8 cellular contexts compared by ENCODE assay signal in the genomic region with DNA sequence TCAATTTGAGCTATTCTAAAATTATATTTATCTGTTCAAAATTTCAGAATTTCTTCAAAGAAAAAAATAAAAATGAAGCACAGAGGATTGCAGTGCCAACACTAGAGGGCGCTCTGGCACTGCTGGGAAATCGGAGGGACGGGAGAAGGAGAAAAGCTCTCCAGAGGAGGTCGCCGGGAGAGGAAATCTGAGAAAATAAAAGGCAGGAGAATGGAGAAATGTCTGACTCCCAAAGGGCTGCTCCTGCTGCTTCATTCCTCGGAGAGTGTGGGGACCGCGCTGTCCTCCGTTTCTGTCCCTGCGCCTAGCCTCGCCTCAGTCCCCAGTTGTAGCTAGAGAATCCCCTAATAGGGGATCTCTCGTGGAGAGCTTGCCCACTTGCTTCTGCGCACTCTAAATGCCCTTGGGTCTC. TPM values are rescaled to one million over a fixed set of nuclear protein-coding genes. Genes with fewer than 3 reads are reported as not detected.
DNase-seq lines count a peak whose midpoint lies in the region; ATAC-seq, FAIRE-seq and TF ChIP-seq lines count a peak whose summit lies in the region.

No MANE protein-coding gene starts in this region.

- no peaks in the 10 kb centered on the region for H4K20me1 ChIP-seq in GM23248 (ENCODE audit: insufficient read depth)

- intact Hi-C loops in activated CD8-positive, alpha-beta T cell treated with anti-CD3 and anti-CD28 coated beads for 36 hours (cut with micrococcal nuclease) = loop anchor here (1.0 to 10.0 kb wide), 2 partner anchors 108 to 440 kb away; no protein-coding TSS in a partner anchor
- intact Hi-C loops in mucosa of descending colon (cut with DNase I, micrococcal nuclease) = loop anchor here (2.0 to 10.0 kb wide), 3 partner anchors 108 to 440 kb away; no protein-coding TSS in a partner anchor

- peak overlapping the region; percentile 43; the same call in 1 of the 2 replicates for H3K9ac ChIP-seq in GM23248

- H3K4me2 ChIP-seq in GM23248 (ENCODE audit: unreplicated experiment) = peak overlapping the region; percentile 82

- CTCF ChIA-PET in activated CD8-positive, alpha-beta T cell treated with anti-CD3 and anti-CD28 coated beads for 36 hours (lab: Charles Lee) = interaction anchor here (0.6 to 9.6 kb wide), 77 partner anchors 9 to 1146 kb away, joined by 3 to 384 read pairs (median 5); a partner anchor contains a TSS

- H3K36me3 Mint-ChIP-seq in activated CD8-positive, alpha-beta T cell treated with anti-CD3 and anti-CD28 coated beads for 36 hours (ENCODE audit: low read depth) = no peaks in the 10 kb centered on the region
- H3K36me3 Mint-ChIP-seq in endothelial cell (ENCODE audit: low read depth, unreplicated experiment) = no peaks in the 10 kb centered on the region

- peak; percentile 99 for TF ChIP-seq CTCF in activated CD8-positive, alpha-beta T cell treated with anti-CD3 and anti-CD28 coated beads for 36 hours (IDR thresholded peaks at IDR 0.05)
- peak; percentile 90 for TF ChIP-seq CTCF in endothelial cell (IDR thresholded peaks at IDR 0.05; ENCODE audit: unreplicated experiment)
- TF ChIP-seq CTCF in mucosa of descending colon (IDR thresholded peaks at IDR 0.05) = peak; percentile 84

- peak; percentile 42 for ATAC-seq in activated CD8-positive, alpha-beta T cell treated with anti-CD3 and anti-CD28 coated beads for 36 hours
- ATAC-seq in mucosa of descending colon = peak; percentile 78

- no peak overlapping the region for H3K27ac Mint-ChIP-seq in activated CD8-positive, alpha-beta T cell treated with anti-CD3 and anti-CD28 coated beads for 36 hours
- H3K27ac Mint-ChIP-seq in endothelial cell (ENCODE audit: unreplicated experiment) = no peak overlapping the region

- H3K9me3 ChIP-seq in GM23248 (ENCODE audit: low read depth) = no peaks in the 10 kb centered on the region
- H3K9me3 ChIP-seq in mucosa of descending colon = no peaks in the 10 kb centered on the region

- DNase-seq in AG08396 (ENCODE audit: low spot score) (peak; percentile 65), GM23248 (peak; percentile 74), NCI-H460 (ENCODE audit: extremely low read depth, low read depth) (peak; percentile 48), endothelial cell (ENCODE audit: low spot score) (peak; percentile 76), mucosa of descending colon (peak in 2 of 3 donors; percentile 55 to 69), GM12892 (ENCODE audit: insufficient read length) (no peak)
- DNase-seq in activated CD8-positive, alpha-beta T cell treated with anti-CD3 and anti-CD28 coated beads for 36 hours = peak; percentile 55
- peak; percentile 76 for DNase-seq in stimulated activated CD8-positive, alpha-beta memory T cell treated with anti-CD3 and anti-CD28 coated beads, Interleukin-4, amount 100 ng/mL, for 48 hours

- in situ Hi-C loops in GM23248 (cut with MboI) = loop anchor here (10.0 kb wide), 1 partner anchor 110 kb away; no protein-coding TSS in a partner anchor

- no peaks in the 10 kb centered on the region for H3K9me2 ChIP-seq in GM23248 (ENCODE audit: insufficient read depth)

- H3K27me3 ChIP-seq in GM23248 (replicated peaks; ENCODE audit: insufficient read depth) = no peaks in the 10 kb centered on the region

- TF ChIP-seq POLR2A in GM12892 (IDR thresholded peaks at IDR 0.05; ENCODE audit: low read depth, low read length) = no peak

- H3K4me3 ChIP-seq in GM23248 (peak overlapping the region; percentile 63), mucosa of descending colon (no peak overlapping the region)

- H3K4me1 ChIP-seq in GM23248 (ENCODE audit: insufficient read depth) (peaks cover 16% of the 10 kb centered on the region; the same call in 1 of the 2 replicates), mucosa of descending colon (ENCODE audit: low read depth) (peaks cover 4% of the 10 kb centered on the region)

- 8 to 10% methylated on average over 13 of the region's 13 CpGs for WGBS in GM23248 (ENCODE audit: low coverage in 1 of 2, low lambda C conversion rate in 2 of 2, missing lambda C conversion rate in 2 of 2), 2 experiments

- H3K4me3 Mint-ChIP-seq in activated CD8-positive, alpha-beta T cell treated with anti-CD3 and anti-CD28 coated beads for 36 hours = no peak overlapping the region
- peak overlapping the region; percentile 17 for H3K4me3 Mint-ChIP-seq in endothelial cell (ENCODE audit: unreplicated experiment)

- H3K9me3 Mint-ChIP-seq in activated CD8-positive, alpha-beta T cell treated with anti-CD3 and anti-CD28 coated beads for 36 hours = no peaks in the 10 kb centered on the region
- H3K9me3 Mint-ChIP-seq in endothelial cell (ENCODE audit: unreplicated experiment) = no peaks in the 10 kb centered on the region

- FAIRE-seq in GM12892 (lab: Jason Lieb, UNC) = no peak

- POLR2A ChIA-PET in activated CD8-positive, alpha-beta T cell treated with anti-CD3 and anti-CD28 coated beads for 36 hours (lab: Charles Lee) = interaction anchor here (0.7 to 0.9 kb wide), 2 partner anchors 109 to 731 kb away, joined by 3 read pairs; no protein-coding TSS in a partner anchor

- no peak overlapping the region for H3K27ac ChIP-seq in GM23248

- no peaks in the 10 kb centered on the region; the same call in 1 of the 2 replicates for H3F3A ChIP-seq in GM23248 (ENCODE audit: insufficient read depth)

- H3K4me1 Mint-ChIP-seq in activated CD8-positive, alpha-beta T cell treated with anti-CD3 and anti-CD28 coated beads for 36 hours (ENCODE audit: low read depth) = peaks cover 5% of the 10 kb centered on the region
- peaks cover 10% of the 10 kb centered on the region for H3K4me1 Mint-ChIP-seq in endothelial cell (ENCODE audit: unreplicated experiment)

- peak overlapping the region; percentile 93 for H2AFZ ChIP-seq in GM23248

- no peaks in the 10 kb centered on the region for H3K36me3 ChIP-seq in GM23248 (ENCODE audit: low read depth)
- H3K36me3 ChIP-seq in mucosa of descending colon (ENCODE audit: low read depth) = no peaks in the 10 kb centered on the region

- no peaks in the 10 kb centered on the region for H3K79me2 ChIP-seq in GM23248 (ENCODE audit: insufficient read depth)

- H3K27me3 Mint-ChIP-seq in activated CD8-positive, alpha-beta T cell treated with anti-CD3 and anti-CD28 coated beads for 36 hours = peaks cover 31% of the 10 kb centered on the region
- no peaks in the 10 kb centered on the region for H3K27me3 Mint-ChIP-seq in endothelial cell (ENCODE audit: unreplicated experiment)

RNA-seq across cellular contexts. Expression of a gene that starts 40.0 kb away (rescaled TPM):
- 35.3 and 43.7 TPM in 2 replicates for total RNA-seq in GM23248 (2014; rRNA removed; shearing (Covaris generic))
- 30.1 and 30.5 TPM in 2 replicates for polyA plus RNA-seq in GM23248 (2016; fragmentation: Nextera tagmentation; extraction: Ambion mirVana)
- 17.8 and 20.0 TPM in 2 replicates for total RNA-seq in NCI-H460 (2014; rRNA removed; shearing (Covaris generic))
- 10.9 and 12.3 TPM in 2 replicates for polyA plus RNA-seq in NCI-H460 (2014; cell fraction: nucleus; rRNA removed)
- 1 to 10 TPM; 8.8 to 9.1 TPM for total RNA-seq in activated CD8-positive, alpha-beta T cell treated with anti-CD3 and anti-CD28 coated beads for 36 hours
- 19.3 TPM for total RNA-seq in endothelial cell (ENCODE audit: unreplicated experiment)
- 10 to 100 TPM in 2 of 3 donors, 1 to 10 TPM in 1; 8.1 to 14.4 (median 14.1) TPM for total RNA-seq in mucosa of descending colon
- 3.3 TPM for polyA plus RNA-seq in GM12892 (2012; ENCODE audit: missing spikeins)

RNA-seq across cellular contexts. Expression of a gene that starts 44.4 kb away (rescaled TPM):
- total RNA-seq in GM23248 (2014; rRNA removed; shearing (Covaris generic)) = 0.38 and 1.6 TPM in 2 replicates
- polyA plus RNA-seq in GM23248 (2016; fragmentation: Nextera tagmentation; extraction: Ambion mirVana) = 1.5 and 2.8 TPM in 2 replicates
- total RNA-seq in NCI-H460 (2014; rRNA removed; shearing (Covaris generic)) = 0.20 TPM in 1 of 2 replicates, not detected in the other
- not detected in 2 replicates for polyA plus RNA-seq in NCI-H460 (2014; cell fraction: nucleus; rRNA removed)
- total RNA-seq in activated CD8-positive, alpha-beta T cell treated with anti-CD3 and anti-CD28 coated beads for 36 hours = 1 to 10 TPM in 1 of 2 experiments, under 1 TPM in 1; 0.45 to 1.3 TPM
- total RNA-seq in endothelial cell (ENCODE audit: unreplicated experiment) (0.36 TPM), mucosa of descending colon (1 to 10 TPM; 1.2 to 3.6 (median 1.8) TPM)
- 0.28 TPM for polyA plus RNA-seq in GM12892 (2012; ENCODE audit: missing spikeins)

RNA-seq across cellular contexts. Expression of a gene that starts 44.5 kb away (rescaled TPM):
- 4.4 and 15.9 TPM in 2 replicates for total RNA-seq in GM23248 (2014; rRNA removed; shearing (Covaris generic))
- 6.2 and 7.0 TPM in 2 replicates for polyA plus RNA-seq in GM23248 (2016; fragmentation: Nextera tagmentation; extraction: Ambion mirVana)
- total RNA-seq in NCI-H460 (2014; rRNA removed; shearing (Covaris generic)) = not detected in 2 replicates
- not detected in 2 replicates for polyA plus RNA-seq in NCI-H460 (2014; cell fraction: nucleus; rRNA removed)
- not detected for total RNA-seq in activated CD8-positive, alpha-beta T cell treated with anti-CD3 and anti-CD28 coated beads for 36 hours
- total RNA-seq in endothelial cell (ENCODE audit: unreplicated experiment) (not detected), mucosa of descending colon (10 to 100 TPM in 1 of 3 donors, under 1 TPM in 2; 0.49 to 17.7 (median 0.70) TPM)
- not detected for polyA plus RNA-seq in GM12892 (2012; ENCODE audit: missing spikeins)
